ENCODE assay signal across 9 cellular contexts in the genomic region with DNA sequence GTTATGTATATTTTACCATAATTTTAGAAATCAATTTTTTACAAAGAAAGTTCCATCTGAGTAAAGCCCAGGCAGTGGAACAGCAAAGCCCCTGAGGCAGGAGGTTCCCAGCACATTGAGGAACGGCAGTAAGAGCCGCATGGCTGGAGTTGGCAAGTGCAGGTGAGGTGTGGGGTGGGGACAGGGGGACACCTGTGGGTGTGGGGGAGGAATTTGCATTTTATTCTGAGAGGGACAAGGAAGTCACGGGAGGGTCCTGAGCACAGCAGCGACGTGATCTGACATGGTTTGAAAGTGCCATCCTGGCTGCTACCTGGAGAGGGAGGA. TPM values are rescaled to one million over a fixed set of nuclear protein-coding genes. Genes with fewer than 3 reads are reported as not detected.
DNase-seq lines count a peak whose midpoint lies in the region; ATAC-seq and TF ChIP-seq lines count a peak whose summit lies in the region.
"Had no signal": no experiment of that assay in that cellular context is flagged by ENCODE, and none has a peak within 500 bp of the region (broad histone marks: within the 10 kb centered on the region; RNA-seq: fewer than 3 reads in every experiment).

No MANE protein-coding gene starts in this region.

- intact Hi-C loops in tibial artery (cut with DNase I; ENCODE audit: low total_unique reads): no loop called here

- H3K4me2 ChIP-seq in mesenchymal stem cell (ENCODE audit: low read length, poor library complexity, severe bottlenecking): peak overlapping the region; percentile 80

- peak overlapping the region; percentile 80 for H2BK120ac ChIP-seq in mesenchymal stem cell (ENCODE audit: low read depth, low read length)

- peak overlapping the region; percentile 38 for H2BK15ac ChIP-seq in mesenchymal stem cell (ENCODE audit: low read depth, poor library complexity, severe bottlenecking)

- peaks cover 27 to 34% of the 10 kb centered on the region in 2 experiments for H3K36me3 ChIP-seq in mesenchymal stem cell (ENCODE audit: control insufficient read depth in 1 of 2, insufficient read depth in 2 of 2, low read depth in 1 of 2, low read length in 2 of 2)
- peaks cover 5 to 13% (median 5%) of the 10 kb centered on the region in 3 donors for H3K36me3 ChIP-seq in tibial artery

- in situ Hi-C loops in GM13977 (cut with MboI; ENCODE audit: low pct_unique_long_range_greater_than_20kb, low sequenced_read_pairs, unreplicated experiment): no loop called here

- H3K4me1 Mint-ChIP-seq in T-helper 2 cell treated with Interferon-gamma antibody and Interleukin-4, amounts not matched to agents 5 μg/mL and 100 μg/mL, for 36 hours (ENCODE audit: low read depth): peaks cover 3% of the 10 kb centered on the region
- H3K4me1 Mint-ChIP-seq in brain: no peaks in the 10 kb centered on the region

- peak overlapping the region in 1 of 2 experiments; percentile 91 for H3K14ac ChIP-seq in mesenchymal stem cell (ENCODE audit: low read length in 2 of 2)

- no peaks in the 10 kb centered on the region for H3K27me3 Mint-ChIP-seq in T-helper 2 cell treated with Interferon-gamma antibody and Interleukin-4, amounts not matched to agents 5 μg/mL and 100 μg/mL, for 36 hours (ENCODE audit: low read depth)
- no peaks in the 10 kb centered on the region for H3K27me3 Mint-ChIP-seq in brain

- no peaks in the 10 kb centered on the region for H3K9me3 ChIP-seq in mesenchymal stem cell (ENCODE audit: control insufficient read depth, low read length)
- H3K9me3 ChIP-seq in tibial artery: no peaks in the 10 kb centered on the region

- peak overlapping the region; percentile 80 for H2AK5ac ChIP-seq in mesenchymal stem cell (ENCODE audit: low read length, severe bottlenecking)

- H3K9me3 Mint-ChIP-seq in T-helper 2 cell treated with Interferon-gamma antibody and Interleukin-4, amounts not matched to agents 5 μg/mL and 100 μg/mL, for 36 hours: no peaks in the 10 kb centered on the region
- no peaks in the 10 kb centered on the region for H3K9me3 Mint-ChIP-seq in brain
- H3K9me3 Mint-ChIP-seq: activated T-helper 1 cell treated with anti-CD3 and anti-CD28 coated beads, Interleukin-12 subunit alpha, Interleukin-12 subunit beta, Interleukin-2, Interleukin-4 antibody, amounts not matched to agents 30 ng/mL and 10 ng/mL and 1 ng/mL, durations not matched to agents 14 hours and 24 hours and 36 hours had no signal

- no peak for DNase-seq in T-helper 2 cell treated with Interferon-gamma antibody and Interleukin-4, amounts not matched to agents 5 μg/mL and 100 μg/mL, for 36 hours (ENCODE audit: low spot score)
- DNase-seq in T-helper 2 cell (no peak), mesenchymal stem cell (no peak), tibial artery (no peak), GM13977 (ENCODE audit: low spot score) (no peak), DMS153 treated with DMSO at 0.1 percent for 48 hours (lab: John Stamatoyannopoulos, UW; ENCODE audit: unreplicated experiment) (no peak)

- H3K4me3 ChIP-seq in mesenchymal stem cell (ENCODE audit: insufficient read depth in 1 of 2, low read depth in 1 of 2, low read length in 2 of 2) (peak overlapping the region; percentile 5 to 68), tibial artery (peak overlapping the region; percentile 51 to 56)

- ATAC-seq in HG02588 (IDR thresholded peaks at IDR 0.05; ENCODE audit: unreplicated experiment): no peak

- H2BK5ac ChIP-seq in mesenchymal stem cell (ENCODE audit: low read depth, low read length, poor library complexity, severe bottlenecking): no peak overlapping the region

- H3K27me3 ChIP-seq in mesenchymal stem cell (ENCODE audit: control insufficient read depth in 1 of 2, insufficient read depth in 1 of 2, low read length in 2 of 2) (no peaks in the 10 kb centered on the region), tibial artery (no peaks in the 10 kb centered on the region)

- 69% methylated on average over 5 of the region's 5 CpGs for WGBS in mesenchymal stem cell

- H3K27ac Mint-ChIP-seq in T-helper 2 cell treated with Interferon-gamma antibody and Interleukin-4, amounts not matched to agents 5 μg/mL and 100 μg/mL, for 36 hours: peak overlapping the region; percentile 72
- H3K27ac Mint-ChIP-seq in brain: peak overlapping the region in 3 of 5 experiments; percentile 24 to 62 (median 41)
- H3K27ac Mint-ChIP-seq: activated T-helper 1 cell treated with anti-CD3 and anti-CD28 coated beads, Interleukin-12 subunit alpha, Interleukin-12 subunit beta, Interleukin-2, Interleukin-4 antibody, amounts not matched to agents 30 ng/mL and 10 ng/mL and 1 ng/mL, durations not matched to agents 14 hours and 24 hours and 36 hours had no signal

- no peak for TF ChIP-seq CTCF in brain (conservative IDR thresholded peaks at IDR 0.05)
- TF ChIP-seq CTCF in tibial artery (IDR thresholded peaks at IDR 0.05): no peak
- TF ChIP-seq CTCF in GM13977 (IDR thresholded peaks at IDR 0.05; ENCODE audit: extremely low read depth, insufficient read depth, missing control alignments): no peak

- peaks cover 15% of the 10 kb centered on the region for H3K4me1 ChIP-seq in mesenchymal stem cell (ENCODE audit: control insufficient read depth, insufficient read depth, low read depth, low read length)
- H3K4me1 ChIP-seq in tibial artery: peaks cover 0 to 23% (median 17%) of the 10 kb centered on the region in 4 donors

- peaks cover 2% of the 10 kb centered on the region for H3K36me3 Mint-ChIP-seq in T-helper 2 cell treated with Interferon-gamma antibody and Interleukin-4, amounts not matched to agents 5 μg/mL and 100 μg/mL, for 36 hours (ENCODE audit: low read depth)
- H3K36me3 Mint-ChIP-seq in brain: no peaks in the 10 kb centered on the region

- peak overlapping the region; percentile 93 to 98 for H3K4ac ChIP-seq in mesenchymal stem cell (ENCODE audit: low read depth in 1 of 2, low read length in 2 of 2)

- peak overlapping the region; percentile 100 for H3K27ac ChIP-seq in mesenchymal stem cell (ENCODE audit: low read length, poor library complexity, severe bottlenecking)
- H3K27ac ChIP-seq in tibial artery: peak overlapping the region; percentile 90 to 96

- peak overlapping the region; percentile 94 for H4K8ac ChIP-seq in mesenchymal stem cell (ENCODE audit: low read length)

- H3K23ac ChIP-seq in mesenchymal stem cell (ENCODE audit: low read length in 2 of 2): peak overlapping the region in 1 of 2 experiments; percentile 97

- peak overlapping the region; percentile 95 for H4K91ac ChIP-seq in mesenchymal stem cell (ENCODE audit: low read length)

- H3K18ac ChIP-seq in mesenchymal stem cell (ENCODE audit: low read depth in 1 of 2, low read length in 2 of 2): peak overlapping the region; percentile 87 to 100

- peaks cover 9% of the 10 kb centered on the region for H3K79me1 ChIP-seq in mesenchymal stem cell (replicated peaks; ENCODE audit: low read length, poor library complexity, severe bottlenecking)

- H3K9ac ChIP-seq in mesenchymal stem cell (ENCODE audit: low read length): peak overlapping the region; percentile 95

- H3K4me3 Mint-ChIP-seq in T-helper 2 cell treated with Interferon-gamma antibody and Interleukin-4, amounts not matched to agents 5 μg/mL and 100 μg/mL, for 36 hours: peak overlapping the region; percentile 51
- H3K4me3 Mint-ChIP-seq in brain: no peak overlapping the region

- H2BK12ac ChIP-seq in mesenchymal stem cell (ENCODE audit: low read length in 2 of 2): peak overlapping the region; percentile 72 to 99

- H2AFZ ChIP-seq in mesenchymal stem cell (ENCODE audit: low read depth, low read length): peak overlapping the region; percentile 67

RNA-seq across cellular contexts. Expression of gene ADI1, which starts 16.1 kb away (rescaled TPM):
- polyA plus RNA-seq in brain (ENCODE audit: insufficient read depth, low read depth, low replicate concordance): 50.4 TPM
- polyA plus RNA-seq in mesenchymal stem cell (2013, experiment 1 of 2): 59.5 TPM
- 60.1 TPM for polyA plus RNA-seq in mesenchymal stem cell (2013, experiment 2 of 2)

RNA-seq across cellular contexts. Expression of gene RNASEH1, which starts 22.7 kb away (rescaled TPM):
- 15.4 TPM for polyA plus RNA-seq in brain (ENCODE audit: insufficient read depth, low read depth, low replicate concordance)
- polyA plus RNA-seq in mesenchymal stem cell (2013, experiment 1 of 2): 28.0 TPM
- 28.9 TPM for polyA plus RNA-seq in mesenchymal stem cell (2013, experiment 2 of 2)

RNA-seq across cellular contexts. Expression of gene RPS7, which starts 39.6 kb away (rescaled TPM):
- 1,586 TPM for polyA plus RNA-seq in brain (ENCODE audit: insufficient read depth, low read depth, low replicate concordance)
- polyA plus RNA-seq in mesenchymal stem cell (2013, experiment 1 of 2): 4,758 TPM
- polyA plus RNA-seq in mesenchymal stem cell (2013, experiment 2 of 2): 4,603 TPM

RNA-seq across cellular contexts. Expression of gene COLEC11, which starts 59.5 kb away (rescaled TPM):
- 3.8 TPM for polyA plus RNA-seq in brain (ENCODE audit: insufficient read depth, low read depth, low replicate concordance)
- polyA plus RNA-seq in mesenchymal stem cell (2013, experiment 1 of 2): 54.5 TPM
- polyA plus RNA-seq in mesenchymal stem cell (2013, experiment 2 of 2): 53.6 TPM
